In the genomic region with DNA sequence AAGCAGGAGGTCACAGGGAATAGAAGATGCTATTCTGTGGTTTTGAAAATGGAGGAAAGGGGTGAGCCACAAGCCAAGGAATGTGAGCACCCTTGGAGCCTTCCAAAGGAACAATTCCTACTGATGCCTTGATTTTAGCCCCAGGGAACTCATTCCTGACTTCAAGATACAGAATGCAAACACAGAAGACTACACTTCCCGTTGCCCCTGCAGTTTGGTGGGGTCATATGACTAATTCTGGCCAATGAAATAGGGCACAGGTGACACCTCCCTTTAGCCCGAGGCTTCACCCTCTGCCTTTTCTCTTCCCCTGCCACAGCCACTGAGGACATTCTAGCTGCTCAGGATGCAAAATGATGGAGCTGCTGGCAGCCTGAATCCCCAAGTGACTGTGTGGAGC, we compare ENCODE assay signal across 21 cellular contexts.
"Had no signal": no experiment of that assay in that cellular context is flagged by ENCODE, and none has a peak within 500 bp of the region (broad histone marks: within the 10 kb centered on the region; RNA-seq: fewer than 3 reads in every experiment).

No MANE protein-coding gene starts in this region.

- H3K36me3 ChIP-seq: upper lobe of left lung had no signal

- H3K4me3 Mint-ChIP-seq: activated B cell treated with CpG ODN at 0.5 μM for 24 hours; activated CD8-positive, alpha-beta T cell treated with anti-CD3 and anti-CD28 coated beads for 36 hours; activated naive CD8-positive, alpha-beta T cell; activated T-cell treated with anti-CD3 and anti-CD28 coated beads, Interleukin-2, amount 50 U/mL, for 4 hours; dendritic cell treated with granulocyte-macrophage colony-stimulating factor and Interleukin-4, amounts not matched to agents 40 ng/mL and 50 ng/mL, for 4 days; effector memory CD8-positive, alpha-beta T cell; nephron; T-helper 17 cell had no signal

- H3K4me1 Mint-ChIP-seq: activated B cell treated with CpG ODN at 0.5 μM for 24 hours had no signal

- H3K27ac Mint-ChIP-seq: activated B cell treated with CpG ODN at 0.5 μM for 24 hours; activated CD8-positive, alpha-beta T cell treated with anti-CD3 and anti-CD28 coated beads for 36 hours; activated naive CD8-positive, alpha-beta T cell; dendritic cell treated with granulocyte-macrophage colony-stimulating factor and Interleukin-4, amounts not matched to agents 40 ng/mL and 50 ng/mL, for 4 days; effector memory CD8-positive, alpha-beta T cell; nephron; T-helper 17 cell had no signal

- H3K9me3 ChIP-seq: body of pancreas had no signal

- H3K27me3 Mint-ChIP-seq: activated CD8-positive, alpha-beta T cell treated with anti-CD3 and anti-CD28 coated beads for 36 hours; dendritic cell treated with granulocyte-macrophage colony-stimulating factor and Interleukin-4, amounts not matched to agents 40 ng/mL and 50 ng/mL, for 4 days had no signal

- H3K4me3 ChIP-seq: body of pancreas, skin epidermis, upper lobe of left lung had no signal

- DNase-seq: activated B cell treated with CpG ODN at 0.5 μM for 24 hours; activated CD4-positive, alpha-beta T cell treated with anti-CD3 and anti-CD28 coated beads for 48 hours; activated CD8-positive, alpha-beta T cell treated with anti-CD3 and anti-CD28 coated beads for 36 hours; activated gamma-delta T cell; activated T-cell treated with anti-CD3 and anti-CD28 coated beads, Interleukin-2, amount 50 U/mL, for 4 hours; amniotic stem cell; effector memory CD8-positive, alpha-beta T cell; head of caudate nucleus; nucleus accumbens; right cardiac atrium; stimulated activated CD4-positive, alpha-beta T cell treated with anti-CD3 and anti-CD28 coated beads, Interleukin-4, amount 100 ng/mL, for 24 hours; stimulated activated naive CD4-positive, alpha-beta T cell; substantia nigra; T-helper 17 cell; upper lobe of left lung had no signal

- FAIRE-seq: frontal cortex had no signal

- ATAC-seq: activated CD8-positive, alpha-beta T cell treated with anti-CD3 and anti-CD28 coated beads for 36 hours; activated T-cell treated with anti-CD3 and anti-CD28 coated beads, Interleukin-2, amount 50 U/mL, for 4 hours; body of pancreas; effector memory CD8-positive, alpha-beta T cell; right cardiac atrium; T-helper 17 cell had no signal

- H3K27me3 ChIP-seq: body of pancreas, upper lobe of left lung had no signal

- H3K9me3 Mint-ChIP-seq: activated B cell treated with CpG ODN at 0.5 μM for 24 hours; activated CD8-positive, alpha-beta T cell treated with anti-CD3 and anti-CD28 coated beads for 36 hours; dendritic cell treated with granulocyte-macrophage colony-stimulating factor and Interleukin-4, amounts not matched to agents 40 ng/mL and 50 ng/mL, for 4 days had no signal

- H3K36me3 Mint-ChIP-seq: activated naive CD8-positive, alpha-beta T cell had no signal
